Comparison of ENCODE assay signal across 29 cellular contexts in genomic region chr19:1460033-1460995, GRCh38.
"Had no signal": no experiment of that assay in that cellular context is flagged by ENCODE, and none has a peak within 500 bp of the region (broad histone marks: within the 10 kb centered on the region; RNA-seq: fewer than 3 reads in every experiment).

No MANE protein-coding gene starts in this region.

- H3K4me3 ChIP-seq: esophagus squamous epithelium, heart right ventricle, lung, mucosa of descending colon, prostate gland, right atrium auricular region, skin epidermis, spleen, thoracic aorta, tibial nerve, upper lobe of left lung had no signal

- ATAC-seq: effector memory CD8-positive, alpha-beta T cell; heart right ventricle; mucosa of descending colon; natural killer cell treated with Interleukin-12 subunit alpha and Interleukin-12 subunit beta and Interleukin-15 and Interleukin-18, amount 100 ng/mL, for 72 hours; stimulated activated memory B cell treated with anti-CD40 and anti-IgM and Interleukin-4, amounts not matched to agents 10 μg/mL and 1 μg/mL and 100 μg/mL, for 72 hours; stimulated activated naive CD8-positive, alpha-beta T cell treated with anti-CD3 and anti-CD28 coated beads, Interleukin-15, Interleukin-2, amounts not matched to agents 100 U/mL and 50 U/mL, for 24 hours had no signal

- H3K4me3 Mint-ChIP-seq: effector memory CD8-positive, alpha-beta T cell; memory B cell; mesothelial cell of epicardium; naive B cell; natural killer cell treated with Interleukin-12 subunit alpha and Interleukin-12 subunit beta and Interleukin-15 and Interleukin-18, amount 100 ng/mL, for 72 hours; stimulated activated memory B cell treated with anti-CD40 and anti-IgM and Interleukin-4, amounts not matched to agents 10 μg/mL and 1 μg/mL and 100 μg/mL, for 72 hours had no signal

- H3K4me1 Mint-ChIP-seq: mesothelial cell of epicardium, neural crest cell had no signal

- DNase-seq: cortex of kidney; effector memory CD8-positive, alpha-beta T cell; erythroblast; esophagus squamous epithelium; foreskin melanocyte; glutamatergic neuron; hippocampal formation; naive B cell; spleen; stimulated activated CD4-positive, alpha-beta T cell treated with anti-CD3 and anti-CD28 coated beads, Interleukin-4, amount 100 ng/mL, for 4 hours; stimulated activated naive CD8-positive, alpha-beta T cell treated with anti-CD3 and anti-CD28 coated beads, Interleukin-15, Interleukin-2, amounts not matched to agents 100 U/mL and 50 U/mL, for 24 hours had no signal

- H3K36me3 Mint-ChIP-seq: mesothelial cell of epicardium; naive B cell; natural killer cell treated with Interleukin-12 subunit alpha and Interleukin-12 subunit beta and Interleukin-15 and Interleukin-18, amount 100 ng/mL, for 72 hours had no signal

- H3K9me3 Mint-ChIP-seq: effector memory CD8-positive, alpha-beta T cell; memory B cell; mesothelial cell of epicardium; natural killer cell treated with Interleukin-12 subunit alpha and Interleukin-12 subunit beta and Interleukin-15 and Interleukin-18, amount 100 ng/mL, for 72 hours; neural crest cell; stimulated activated memory B cell treated with anti-CD40 and anti-IgM and Interleukin-4, amounts not matched to agents 10 μg/mL and 1 μg/mL and 100 μg/mL, for 72 hours had no signal

- FAIRE-seq: endometrium, keratinocyte, urothelium cell line had no signal

- H3K9ac ChIP-seq: parathyroid adenoma had no signal

- H3K27ac ChIP-seq: esophagus squamous epithelium, heart right ventricle, parathyroid adenoma, prostate gland, right atrium auricular region, skin epidermis, spleen, thoracic aorta, tibial nerve, upper lobe of left lung had no signal

- H3K36me3 ChIP-seq: prostate gland, right atrium auricular region had no signal

- H3K9me3 ChIP-seq: esophagus squamous epithelium, heart right ventricle, mucosa of descending colon, prostate gland, right atrium auricular region, spleen, thoracic aorta, tibial nerve, upper lobe of left lung had no signal

- H2AFZ ChIP-seq: parathyroid adenoma had no signal

- H3K27ac Mint-ChIP-seq: effector memory CD8-positive, alpha-beta T cell; memory B cell; mesothelial cell of epicardium; natural killer cell treated with Interleukin-12 subunit alpha and Interleukin-12 subunit beta and Interleukin-15 and Interleukin-18, amount 100 ng/mL, for 72 hours; stimulated activated memory B cell treated with anti-CD40 and anti-IgM and Interleukin-4, amounts not matched to agents 10 μg/mL and 1 μg/mL and 100 μg/mL, for 72 hours had no signal
